12 cellular contexts compared by ENCODE assay signal in genomic region chr3:14127516-14128161, GRCh38. TPM values are rescaled to one million over a fixed set of nuclear protein-coding genes. Genes with fewer than 3 reads are reported as not detected.
DNase-seq lines count a peak whose midpoint lies in the region; ATAC-seq and TF ChIP-seq lines count a peak whose summit lies in the region.
"Had no signal": no experiment of that assay in that cellular context is flagged by ENCODE, and none has a peak within 500 bp of the region (broad histone marks: within the 10 kb centered on the region; RNA-seq: fewer than 3 reads in every experiment).

No MANE protein-coding gene starts in this region.

- H3K9me3 ChIP-seq in suprapubic skin = no peaks in the 10 kb centered on the region

- no peaks in the 10 kb centered on the region for H3K9me3 Mint-ChIP-seq in activated T-cell treated with anti-CD3 and anti-CD28 coated beads, Interleukin-2, amount 50 U/mL, for 24 hours
- H3K9me3 Mint-ChIP-seq in activated T-cell treated with anti-CD3 and anti-CD28 coated beads, Interleukin-2, amount 50 U/mL, for 4 hours = no peaks in the 10 kb centered on the region
- no peaks in the 10 kb centered on the region for H3K9me3 Mint-ChIP-seq in activated T-helper 1 cell treated with anti-CD3 and anti-CD28 coated beads, Interleukin-12 subunit alpha, Interleukin-12 subunit beta, Interleukin-2, Interleukin-4 antibody, amounts not matched to agents 30 ng/mL and 10 ng/mL and 1 ng/mL, durations not matched to agents 14 hours and 24 hours and 36 hours
- H3K9me3 Mint-ChIP-seq in mesothelial cell of epicardium = no peaks in the 10 kb centered on the region

- intact Hi-C loops in activated T-helper 1 cell treated with anti-CD3 and anti-CD28 coated beads, Interleukin-12 subunit alpha, Interleukin-12 subunit beta, Interleukin-2, Interleukin-4 antibody, amounts not matched to agents 30 ng/mL and 10 ng/mL and 1 ng/mL, durations not matched to agents 14 hours and 24 hours and 36 hours (cut with micrococcal nuclease) = loop anchor here (10.0 kb wide), 2 partner anchors 713 to 1463 kb away; partner anchors contain the start of gene RAF1

- peaks cover 45% of the 10 kb centered on the region for H3K36me3 ChIP-seq in suprapubic skin

- no peaks in the 10 kb centered on the region for H3K27me3 ChIP-seq in suprapubic skin

- no peak for ATAC-seq in activated T-cell treated with anti-CD3 and anti-CD28 coated beads, Interleukin-2, amount 50 U/mL, for 4 hours
- ATAC-seq in HG03571 (IDR thresholded peaks at IDR 0.05; ENCODE audit: unreplicated experiment) (no peak), HG03139 (IDR thresholded peaks at IDR 0.05; ENCODE audit: unreplicated experiment) (no peak)

- WGBS in suprapubic skin = 91% methylated on average over 9 of the region's 12 CpGs

- H3K4me1 Mint-ChIP-seq in activated T-cell treated with anti-CD3 and anti-CD28 coated beads, Interleukin-2, amount 50 U/mL, for 24 hours (ENCODE audit: low read depth) = peaks cover 44% of the 10 kb centered on the region
- H3K4me1 Mint-ChIP-seq in activated T-cell treated with anti-CD3 and anti-CD28 coated beads, Interleukin-2, amount 50 U/mL, for 4 hours (ENCODE audit: low read depth) = peaks cover 43% of the 10 kb centered on the region
- peaks cover 45% of the 10 kb centered on the region for H3K4me1 Mint-ChIP-seq in activated T-helper 1 cell treated with anti-CD3 and anti-CD28 coated beads, Interleukin-12 subunit alpha, Interleukin-12 subunit beta, Interleukin-2, Interleukin-4 antibody, amounts not matched to agents 30 ng/mL and 10 ng/mL and 1 ng/mL, durations not matched to agents 14 hours and 24 hours and 36 hours (ENCODE audit: low read depth)
- H3K4me1 Mint-ChIP-seq in mesothelial cell of epicardium = peaks cover 29% of the 10 kb centered on the region

- H3K4me3 ChIP-seq in suprapubic skin = peak overlapping the region; percentile 99

- no peak for DNase-seq in activated T-cell treated with anti-CD3 and anti-CD28 coated beads, Interleukin-2, amount 50 U/mL, for 24 hours
- DNase-seq in activated T-cell treated with anti-CD3 and anti-CD28 coated beads, Interleukin-2, amount 50 U/mL, for 4 hours = no peak
- DNase-seq in activated T-helper 1 cell treated with anti-CD3 and anti-CD28 coated beads, Interleukin-12 subunit alpha, Interleukin-12 subunit beta, Interleukin-2, Interleukin-4 antibody, amounts not matched to agents 30 ng/mL and 10 ng/mL and 1 ng/mL, durations not matched to agents 14 hours and 24 hours and 36 hours (ENCODE audit: low spot score) = no peak
- DNase-seq in mesothelial cell of epicardium (ENCODE audit: low spot score in 2 of 2, unreplicated experiment in 2 of 2) (peak in 1 of 2 experiments; percentile 6), suprapubic skin (ENCODE audit: low spot score in 2 of 2) (peak in 1 of 2 donors; percentile 67), GM03348 (ENCODE audit: low spot score) (no peak)
- DNase-seq: amniotic stem cell, KBM-7, NCI-H146, NCI-H526 had no signal

- peaks cover 90% of the 10 kb centered on the region for H3K36me3 Mint-ChIP-seq in activated T-cell treated with anti-CD3 and anti-CD28 coated beads, Interleukin-2, amount 50 U/mL, for 24 hours (ENCODE audit: low read depth)
- H3K36me3 Mint-ChIP-seq in activated T-cell treated with anti-CD3 and anti-CD28 coated beads, Interleukin-2, amount 50 U/mL, for 4 hours (ENCODE audit: insufficient read depth) = peaks cover 40% of the 10 kb centered on the region
- peaks cover 45% of the 10 kb centered on the region for H3K36me3 Mint-ChIP-seq in activated T-helper 1 cell treated with anti-CD3 and anti-CD28 coated beads, Interleukin-12 subunit alpha, Interleukin-12 subunit beta, Interleukin-2, Interleukin-4 antibody, amounts not matched to agents 30 ng/mL and 10 ng/mL and 1 ng/mL, durations not matched to agents 14 hours and 24 hours and 36 hours (ENCODE audit: low read depth)
- H3K36me3 Mint-ChIP-seq in mesothelial cell of epicardium = peaks cover 23% of the 10 kb centered on the region

- no peak for TF ChIP-seq EP300 in suprapubic skin (IDR thresholded peaks at IDR 0.05)

- no peak for TF ChIP-seq POLR2A in suprapubic skin (IDR thresholded peaks at IDR 0.05)

- no peak overlapping the region for H3K4me3 Mint-ChIP-seq in activated T-cell treated with anti-CD3 and anti-CD28 coated beads, Interleukin-2, amount 50 U/mL, for 24 hours
- H3K4me3 Mint-ChIP-seq in activated T-cell treated with anti-CD3 and anti-CD28 coated beads, Interleukin-2, amount 50 U/mL, for 4 hours = no peak overlapping the region
- H3K4me3 Mint-ChIP-seq in activated T-helper 1 cell treated with anti-CD3 and anti-CD28 coated beads, Interleukin-12 subunit alpha, Interleukin-12 subunit beta, Interleukin-2, Interleukin-4 antibody, amounts not matched to agents 30 ng/mL and 10 ng/mL and 1 ng/mL, durations not matched to agents 14 hours and 24 hours and 36 hours = peak overlapping the region; percentile 55
- H3K4me3 Mint-ChIP-seq in mesothelial cell of epicardium = peak overlapping the region; percentile 3

- TF ChIP-seq CTCF in mesothelial cell of epicardium (IDR thresholded peaks at IDR 0.05; ENCODE audit: unreplicated experiment) (no peak), suprapubic skin (IDR thresholded peaks at IDR 0.05) (no peak)

- peak overlapping the region; percentile 100 for H3K27ac ChIP-seq in suprapubic skin

- no peaks in the 10 kb centered on the region for H3K27me3 Mint-ChIP-seq in activated T-cell treated with anti-CD3 and anti-CD28 coated beads, Interleukin-2, amount 50 U/mL, for 24 hours
- no peaks in the 10 kb centered on the region for H3K27me3 Mint-ChIP-seq in activated T-cell treated with anti-CD3 and anti-CD28 coated beads, Interleukin-2, amount 50 U/mL, for 4 hours (ENCODE audit: low read depth)
- no peaks in the 10 kb centered on the region for H3K27me3 Mint-ChIP-seq in activated T-helper 1 cell treated with anti-CD3 and anti-CD28 coated beads, Interleukin-12 subunit alpha, Interleukin-12 subunit beta, Interleukin-2, Interleukin-4 antibody, amounts not matched to agents 30 ng/mL and 10 ng/mL and 1 ng/mL, durations not matched to agents 14 hours and 24 hours and 36 hours (ENCODE audit: insufficient read depth)
- no peaks in the 10 kb centered on the region for H3K27me3 Mint-ChIP-seq in mesothelial cell of epicardium (ENCODE audit: low read depth)

- peaks cover 45% of the 10 kb centered on the region for H3K4me1 ChIP-seq in suprapubic skin

- peak overlapping the region; percentile 53 for H3K27ac Mint-ChIP-seq in activated T-cell treated with anti-CD3 and anti-CD28 coated beads, Interleukin-2, amount 50 U/mL, for 24 hours
- no peak overlapping the region for H3K27ac Mint-ChIP-seq in activated T-helper 1 cell treated with anti-CD3 and anti-CD28 coated beads, Interleukin-12 subunit alpha, Interleukin-12 subunit beta, Interleukin-2, Interleukin-4 antibody, amounts not matched to agents 30 ng/mL and 10 ng/mL and 1 ng/mL, durations not matched to agents 14 hours and 24 hours and 36 hours
- peak overlapping the region; percentile 5 for H3K27ac Mint-ChIP-seq in mesothelial cell of epicardium

RNA-seq across cellular contexts. Expression of gene TMEM43, which starts 2.8 kb away (rescaled TPM):
- total RNA-seq in activated T-cell treated with anti-CD3 and anti-CD28 coated beads, Interleukin-2, amount 50 U/mL, for 4 hours = 10 to 100 TPM; 40.3 to 48.4 (median 45.1) TPM
- total RNA-seq in activated T-helper 1 cell treated with anti-CD3 and anti-CD28 coated beads, Interleukin-12 subunit alpha, Interleukin-12 subunit beta, Interleukin-2, Interleukin-4 antibody, amounts not matched to agents 30 ng/mL and 10 ng/mL and 1 ng/mL, durations not matched to agents 14 hours and 24 hours and 36 hours = 40.4 and 41.3 TPM in 2 replicates
- total RNA-seq in mesothelial cell of epicardium (50.0 to 52.5 TPM (median 51.5 TPM) in 3 replicates), suprapubic skin (100 to 1,000 TPM; 206 to 237 (median 219) TPM)

RNA-seq across cellular contexts. Expression of gene CHCHD4, which starts 3.0 kb away (rescaled TPM):
- 10 to 100 TPM; 18.6 to 25.4 (median 24.2) TPM for total RNA-seq in activated T-cell treated with anti-CD3 and anti-CD28 coated beads, Interleukin-2, amount 50 U/mL, for 4 hours
- 27.8 and 29.4 TPM in 2 replicates for total RNA-seq in activated T-helper 1 cell treated with anti-CD3 and anti-CD28 coated beads, Interleukin-12 subunit alpha, Interleukin-12 subunit beta, Interleukin-2, Interleukin-4 antibody, amounts not matched to agents 30 ng/mL and 10 ng/mL and 1 ng/mL, durations not matched to agents 14 hours and 24 hours and 36 hours
- total RNA-seq in mesothelial cell of epicardium (7.1 to 7.3 TPM (median 7.3 TPM) in 3 replicates), suprapubic skin (10 to 100 TPM; 11.3 to 16.7 (median 12.5) TPM)

RNA-seq across cellular contexts. Expression of gene XPC, which starts 50.8 kb away (rescaled TPM):
- total RNA-seq in activated T-cell treated with anti-CD3 and anti-CD28 coated beads, Interleukin-2, amount 50 U/mL, for 4 hours = 10 to 100 TPM; 20.6 to 25.9 (median 23.5) TPM
- 34.1 and 35.9 TPM in 2 replicates for total RNA-seq in activated T-helper 1 cell treated with anti-CD3 and anti-CD28 coated beads, Interleukin-12 subunit alpha, Interleukin-12 subunit beta, Interleukin-2, Interleukin-4 antibody, amounts not matched to agents 30 ng/mL and 10 ng/mL and 1 ng/mL, durations not matched to agents 14 hours and 24 hours and 36 hours
- total RNA-seq in mesothelial cell of epicardium = 47.5 to 52.0 TPM (median 47.8 TPM) in 3 replicates
- total RNA-seq in suprapubic skin = 100 to 1,000 TPM in 1 of 4 donors, 10 to 100 TPM in 3; 49.7 to 176 (median 66.4) TPM

RNA-seq across cellular contexts. Expression of gene LSM3, which starts 51.0 kb away (rescaled TPM):
- total RNA-seq in activated T-cell treated with anti-CD3 and anti-CD28 coated beads, Interleukin-2, amount 50 U/mL, for 4 hours = 10 to 100 TPM; 19.8 to 21.9 (median 20.9) TPM
- 15.6 and 15.8 TPM in 2 replicates for total RNA-seq in activated T-helper 1 cell treated with anti-CD3 and anti-CD28 coated beads, Interleukin-12 subunit alpha, Interleukin-12 subunit beta, Interleukin-2, Interleukin-4 antibody, amounts not matched to agents 30 ng/mL and 10 ng/mL and 1 ng/mL, durations not matched to agents 14 hours and 24 hours and 36 hours
- total RNA-seq in mesothelial cell of epicardium (9.6 to 10.9 TPM (median 9.7 TPM) in 3 replicates), suprapubic skin (10 to 100 TPM in 1 of 4 donors, 1 to 10 TPM in 3; 5.5 to 10.7 (median 8.9) TPM)

Comparison
In these comparisons a context has a peak if more than half of its experiments do, and no peak if none do; other contexts are left out.
1. H3K4me3 Mint-ChIP-seq: peak in activated T-helper 1 cell treated with anti-CD3 and anti-CD28 coated beads, Interleukin-12 subunit alpha, Interleukin-12 subunit beta, Interleukin-2, Interleukin-4 antibody, amounts not matched to agents 30 ng/mL and 10 ng/mL and 1 ng/mL, durations not matched to agents 14 hours and 24 hours and 36 hours (single experiment) and mesothelial cell of epicardium (single experiment); none in activated T-cell treated with anti-CD3 and anti-CD28 coated beads, Interleukin-2, amount 50 U/mL, for 24 hours (single experiment) and activated T-cell treated with anti-CD3 and anti-CD28 coated beads, Interleukin-2, amount 50 U/mL, for 4 hours (single experiment).